1 cellular context compared by ENCODE assay signal in the genomic region with DNA sequence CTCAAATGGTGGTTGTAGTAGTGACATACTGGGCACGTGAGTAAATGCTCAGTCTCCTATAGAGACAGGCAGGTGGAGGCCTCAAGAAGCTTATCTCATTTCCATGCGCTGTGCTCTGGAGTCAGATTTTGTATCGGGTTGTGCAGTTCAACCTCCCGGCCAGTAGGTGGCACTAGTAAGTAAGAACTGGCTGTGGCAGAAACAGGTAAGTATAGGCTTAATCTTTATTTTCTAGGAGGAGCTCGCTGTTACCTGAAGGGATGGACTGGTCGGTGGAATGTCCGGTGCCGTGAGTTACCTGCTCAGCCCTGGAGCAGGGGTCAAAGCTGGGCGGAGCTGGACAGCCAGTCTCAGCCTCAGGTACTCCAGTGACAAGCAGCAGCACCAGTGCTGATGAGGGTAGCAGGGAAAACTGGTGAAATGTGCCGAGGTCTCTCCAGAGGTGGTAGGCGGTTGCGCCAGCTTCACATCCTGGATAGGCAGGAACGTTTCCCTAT.
TF ChIP-seq lines count a peak whose summit lies in the region.

No MANE protein-coding gene starts in this region.

TF ChIP-seq in K562, 482 proteins besides CTCF, POLR2A, EP300 and RAD21 (continued from another document):
- TF ChIP-seq, protein P1, sequence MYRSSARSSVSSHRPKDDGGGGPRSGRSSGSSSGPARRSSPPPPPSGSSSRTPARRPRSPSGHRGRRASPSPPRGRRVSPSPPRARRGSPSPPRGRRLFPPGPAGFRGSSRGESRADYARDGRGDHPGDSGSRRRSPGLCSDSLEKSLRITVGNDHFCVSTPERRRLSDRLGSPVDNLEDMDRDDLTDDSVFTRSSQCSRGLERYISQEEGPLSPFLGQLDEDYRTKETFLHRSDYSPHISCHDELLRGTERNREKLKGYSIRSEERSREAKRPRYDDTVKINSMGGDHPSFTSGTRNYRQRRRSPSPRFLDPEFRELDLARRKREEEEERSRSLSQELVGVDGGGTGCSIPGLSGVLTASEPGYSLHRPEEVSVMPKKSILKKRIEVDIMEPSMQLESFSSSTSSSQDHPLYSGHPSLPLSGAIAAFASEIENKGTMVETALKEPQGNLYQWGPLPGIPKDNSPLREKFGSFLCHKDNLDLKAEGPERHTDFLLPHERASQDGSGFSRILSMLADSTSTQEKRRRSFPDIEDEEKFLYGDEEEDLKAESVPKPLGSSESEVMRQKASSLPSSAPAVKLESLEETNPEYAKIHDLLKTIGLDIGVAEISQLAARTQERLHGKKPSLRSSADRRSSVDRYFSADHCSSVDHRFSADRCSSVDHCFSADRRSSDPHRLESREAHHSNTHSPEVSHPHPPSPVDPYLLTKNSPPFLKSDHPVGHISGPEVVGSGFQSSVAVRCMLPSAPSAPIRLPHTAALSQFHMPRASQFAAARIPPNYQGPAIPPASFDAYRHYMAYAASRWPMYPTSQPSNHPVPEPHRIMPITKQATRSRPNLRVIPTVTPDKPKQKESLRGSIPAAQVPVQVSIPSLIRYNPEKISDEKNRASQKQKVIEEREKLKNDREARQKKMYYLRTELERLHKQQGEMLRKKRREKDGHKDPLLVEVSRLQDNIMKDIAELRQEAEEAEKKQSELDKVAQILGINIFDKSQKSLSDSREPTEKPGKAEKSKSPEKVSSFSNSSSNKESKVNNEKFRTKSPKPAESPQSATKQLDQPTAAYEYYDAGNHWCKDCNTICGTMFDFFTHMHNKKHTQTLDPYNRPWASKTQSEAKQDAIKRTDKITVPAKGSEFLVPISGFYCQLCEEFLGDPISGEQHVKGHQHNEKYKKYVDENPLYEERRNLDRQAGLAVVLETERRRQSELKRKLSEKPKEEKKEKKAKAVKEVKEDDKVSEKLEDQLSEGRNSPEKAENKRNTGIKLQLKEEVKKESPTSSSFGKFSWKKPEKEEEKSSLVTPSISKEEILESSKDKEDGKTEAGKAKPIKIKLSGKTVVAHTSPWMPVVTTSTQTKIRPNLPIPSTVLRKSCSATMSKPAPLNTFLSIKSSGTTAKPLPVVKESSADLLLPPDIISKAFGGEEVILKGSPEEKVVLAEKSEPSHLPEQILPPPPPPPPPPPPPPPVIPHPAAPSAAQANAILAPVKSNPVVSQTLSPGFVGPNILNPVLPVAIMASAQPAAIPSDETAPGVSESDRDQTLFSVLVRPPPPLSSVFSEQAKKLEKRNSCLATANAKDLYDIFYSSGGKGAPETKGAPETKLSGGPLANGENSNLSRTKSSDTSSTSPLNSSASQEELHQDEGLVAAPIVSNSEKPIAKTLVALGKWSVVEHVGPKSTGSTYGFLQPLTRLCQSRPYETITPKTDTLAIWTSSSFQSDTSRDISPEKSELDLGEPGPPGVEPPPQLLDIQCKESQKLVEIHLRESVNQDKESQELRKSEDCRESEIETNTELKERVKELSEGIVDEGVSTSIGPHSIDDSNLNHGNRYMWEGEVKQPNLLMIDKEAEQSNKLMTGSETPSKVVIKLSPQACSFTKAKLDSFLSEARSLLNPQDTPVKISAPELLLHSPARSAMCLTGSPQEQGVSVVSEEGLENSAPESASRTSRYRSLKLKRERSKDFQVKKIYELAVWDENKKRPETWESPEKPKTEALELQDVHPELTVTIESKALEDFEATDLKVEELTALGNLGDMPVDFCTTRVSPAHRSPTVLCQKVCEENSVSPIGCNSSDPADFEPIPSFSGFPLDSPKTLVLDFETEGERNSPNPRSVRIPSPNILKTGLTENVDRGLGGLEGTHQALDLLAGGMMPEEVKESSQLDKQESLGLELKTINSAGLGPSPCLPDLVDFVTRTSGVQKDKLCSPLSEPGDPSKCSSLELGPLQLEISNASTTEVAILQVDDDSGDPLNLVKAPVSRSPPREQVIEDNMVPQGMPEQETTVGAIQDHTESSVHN (IDR thresholded peaks at IDR 0.05; ENCODE audit: borderline replicate concordance in 1 of 2, low read depth in 1 of 2) = no peak
- TF ChIP-seq KLF10 (CRISPR knock-in tag; IDR thresholded peaks at IDR 0.05) = no peak
- TF ChIP-seq, protein P2, sequence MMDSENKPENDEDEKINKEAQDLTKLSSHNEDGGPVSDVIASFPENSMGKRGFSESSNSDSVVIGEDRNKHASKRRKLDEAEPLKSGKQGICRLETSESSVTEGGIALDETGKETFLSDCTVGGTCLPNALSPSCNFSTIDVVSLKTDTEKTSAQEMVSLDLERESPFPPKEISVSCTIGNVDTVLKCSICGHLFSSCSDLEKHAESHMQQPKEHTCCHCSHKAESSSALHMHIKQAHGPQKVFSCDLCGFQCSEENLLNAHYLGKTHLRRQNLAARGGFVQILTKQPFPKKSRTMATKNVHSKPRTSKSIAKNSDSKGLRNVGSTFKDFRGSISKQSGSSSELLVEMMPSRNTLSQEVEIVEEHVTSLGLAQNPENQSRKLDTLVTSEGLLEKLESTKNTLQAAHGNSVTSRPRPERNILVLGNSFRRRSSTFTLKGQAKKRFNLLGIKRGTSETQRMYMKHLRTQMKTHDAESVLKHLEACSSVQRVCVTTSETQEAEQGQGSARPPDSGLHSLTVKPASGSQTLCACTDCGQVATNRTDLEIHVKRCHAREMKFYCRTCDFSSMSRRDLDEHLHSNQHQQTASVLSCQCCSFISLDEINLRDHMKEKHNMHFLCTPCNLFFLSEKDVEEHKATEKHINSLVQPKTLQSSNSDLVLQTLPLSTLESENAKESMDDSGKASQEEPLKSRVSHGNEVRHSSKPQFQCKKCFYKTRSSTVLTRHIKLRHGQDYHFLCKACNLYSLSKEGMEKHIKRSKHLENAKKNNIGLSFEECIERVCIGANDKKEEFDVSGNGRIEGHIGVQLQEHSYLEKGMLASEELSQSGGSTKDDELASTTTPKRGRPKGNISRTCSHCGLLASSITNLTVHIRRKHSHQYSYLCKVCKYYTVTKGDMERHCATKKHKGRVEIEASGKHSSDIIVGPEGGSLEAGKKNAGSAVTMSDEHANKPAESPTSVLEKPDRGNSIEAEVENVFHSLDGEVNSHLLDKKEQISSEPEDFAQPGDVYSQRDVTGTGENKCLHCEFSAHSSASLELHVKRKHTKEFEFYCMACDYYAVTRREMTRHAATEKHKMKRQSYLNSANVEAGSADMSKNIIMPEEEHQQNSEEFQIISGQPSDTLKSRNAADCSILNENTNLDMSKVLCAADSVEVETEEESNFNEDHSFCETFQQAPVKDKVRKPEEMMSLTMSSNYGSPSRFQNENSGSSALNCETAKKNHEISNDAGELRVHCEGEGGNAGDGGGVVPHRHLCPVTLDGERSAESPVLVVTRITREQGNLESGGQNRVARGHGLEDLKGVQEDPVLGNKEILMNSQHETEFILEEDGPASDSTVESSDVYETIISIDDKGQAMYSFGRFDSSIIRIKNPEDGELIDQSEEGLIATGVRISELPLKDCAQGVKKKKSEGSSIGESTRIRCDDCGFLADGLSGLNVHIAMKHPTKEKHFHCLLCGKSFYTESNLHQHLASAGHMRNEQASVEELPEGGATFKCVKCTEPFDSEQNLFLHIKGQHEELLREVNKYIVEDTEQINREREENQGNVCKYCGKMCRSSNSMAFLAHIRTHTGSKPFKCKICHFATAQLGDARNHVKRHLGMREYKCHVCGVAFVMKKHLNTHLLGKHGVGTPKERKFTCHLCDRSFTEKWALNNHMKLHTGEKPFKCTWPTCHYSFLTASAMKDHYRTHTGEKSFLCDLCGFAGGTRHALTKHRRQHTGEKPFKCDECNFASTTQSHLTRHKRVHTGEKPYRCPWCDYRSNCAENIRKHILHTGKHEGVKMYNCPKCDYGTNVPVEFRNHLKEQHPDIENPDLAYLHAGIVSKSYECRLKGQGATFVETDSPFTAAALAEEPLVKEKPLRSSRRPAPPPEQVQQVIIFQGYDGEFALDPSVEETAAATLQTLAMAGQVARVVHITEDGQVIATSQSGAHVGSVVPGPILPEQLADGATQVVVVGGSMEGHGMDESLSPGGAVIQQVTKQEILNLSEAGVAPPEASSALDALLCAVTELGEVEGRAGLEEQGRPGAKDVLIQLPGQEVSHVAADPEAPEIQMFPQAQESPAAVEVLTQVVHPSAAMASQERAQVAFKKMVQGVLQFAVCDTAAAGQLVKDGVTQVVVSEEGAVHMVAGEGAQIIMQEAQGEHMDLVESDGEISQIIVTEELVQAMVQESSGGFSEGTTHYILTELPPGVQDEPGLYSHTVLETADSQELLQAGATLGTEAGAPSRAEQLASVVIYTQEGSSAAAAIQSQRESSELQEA (IDR thresholded peaks at IDR 0.05; ENCODE audit: low read depth) = no peak
- TF ChIP-seq, protein P3, sequence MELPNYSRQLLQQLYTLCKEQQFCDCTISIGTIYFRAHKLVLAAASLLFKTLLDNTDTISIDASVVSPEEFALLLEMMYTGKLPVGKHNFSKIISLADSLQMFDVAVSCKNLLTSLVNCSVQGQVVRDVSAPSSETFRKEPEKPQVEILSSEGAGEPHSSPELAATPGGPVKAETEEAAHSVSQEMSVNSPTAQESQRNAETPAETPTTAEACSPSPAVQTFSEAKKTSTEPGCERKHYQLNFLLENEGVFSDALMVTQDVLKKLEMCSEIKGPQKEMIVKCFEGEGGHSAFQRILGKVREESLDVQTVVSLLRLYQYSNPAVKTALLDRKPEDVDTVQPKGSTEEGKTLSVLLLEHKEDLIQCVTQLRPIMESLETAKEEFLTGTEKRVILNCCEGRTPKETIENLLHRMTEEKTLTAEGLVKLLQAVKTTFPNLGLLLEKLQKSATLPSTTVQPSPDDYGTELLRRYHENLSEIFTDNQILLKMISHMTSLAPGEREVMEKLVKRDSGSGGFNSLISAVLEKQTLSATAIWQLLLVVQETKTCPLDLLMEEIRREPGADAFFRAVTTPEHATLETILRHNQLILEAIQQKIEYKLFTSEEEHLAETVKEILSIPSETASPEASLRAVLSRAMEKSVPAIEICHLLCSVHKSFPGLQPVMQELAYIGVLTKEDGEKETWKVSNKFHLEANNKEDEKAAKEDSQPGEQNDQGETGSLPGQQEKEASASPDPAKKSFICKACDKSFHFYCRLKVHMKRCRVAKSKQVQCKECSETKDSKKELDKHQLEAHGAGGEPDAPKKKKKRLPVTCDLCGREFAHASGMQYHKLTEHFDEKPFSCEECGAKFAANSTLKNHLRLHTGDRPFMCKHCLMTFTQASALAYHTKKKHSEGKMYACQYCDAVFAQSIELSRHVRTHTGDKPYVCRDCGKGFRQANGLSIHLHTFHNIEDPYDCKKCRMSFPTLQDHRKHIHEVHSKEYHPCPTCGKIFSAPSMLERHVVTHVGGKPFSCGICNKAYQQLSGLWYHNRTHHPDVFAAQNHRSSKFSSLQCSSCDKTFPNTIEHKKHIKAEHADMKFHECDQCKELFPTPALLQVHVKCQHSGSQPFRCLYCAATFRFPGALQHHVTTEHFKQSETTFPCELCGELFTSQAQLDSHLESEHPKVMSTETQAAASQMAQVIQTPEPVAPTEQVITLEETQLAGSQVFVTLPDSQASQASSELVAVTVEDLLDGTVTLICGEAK (IDR thresholded peaks at IDR 0.05) = no peak
- TF ChIP-seq, protein P3 (CRISPR knock-in tag; IDR thresholded peaks at IDR 0.05) = no peak
